12 cellular contexts compared by ENCODE assay signal in the genomic region with DNA sequence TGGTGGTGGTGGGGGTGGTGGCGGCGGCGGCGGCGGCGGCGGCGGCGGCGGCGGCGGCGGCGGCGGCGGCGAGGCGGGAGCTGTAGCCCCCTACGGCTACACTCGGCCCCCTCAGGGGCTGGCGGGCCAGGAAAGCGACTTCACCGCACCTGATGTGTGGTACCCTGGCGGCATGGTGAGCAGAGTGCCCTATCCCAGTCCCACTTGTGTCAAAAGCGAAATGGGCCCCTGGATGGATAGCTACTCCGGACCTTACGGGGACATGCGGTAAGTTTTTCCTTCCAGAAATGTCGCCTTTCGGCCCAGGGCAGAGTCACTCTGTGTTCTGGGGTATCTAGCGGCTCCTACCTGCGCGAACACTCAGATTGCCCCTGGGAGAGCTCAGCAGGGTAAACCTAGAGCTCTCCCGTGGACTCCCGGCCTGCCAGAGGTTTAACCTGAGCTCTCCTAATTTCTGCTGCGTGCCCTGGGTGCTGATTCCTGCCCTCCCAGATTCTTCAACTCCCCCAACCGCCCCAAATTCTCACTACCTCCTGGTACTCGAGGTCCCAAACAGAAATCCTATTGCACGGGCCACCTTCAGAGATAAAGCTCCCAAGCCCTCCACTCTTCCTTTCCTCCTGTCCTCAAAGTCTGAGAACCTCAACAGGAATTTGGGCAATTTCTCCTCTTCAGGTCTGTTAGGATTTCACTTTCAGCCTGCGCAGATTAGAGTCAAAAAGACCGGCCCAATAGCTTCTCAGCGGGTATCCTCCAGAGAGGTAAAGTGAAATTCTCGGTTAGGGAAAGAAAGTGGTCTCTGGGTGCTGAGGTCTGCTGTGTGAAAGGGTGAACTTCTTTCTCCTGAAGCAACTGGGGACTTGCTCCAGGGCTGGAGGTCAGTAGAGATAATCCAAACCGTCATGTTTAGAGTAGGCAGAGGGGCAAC. TPM values are rescaled to one million over a fixed set of nuclear protein-coding genes. Genes with fewer than 3 reads are reported as not detected.
DNase-seq lines count a peak whose midpoint lies in the region; ATAC-seq and TF ChIP-seq lines count a peak whose summit lies in the region.
"Had no signal": no experiment of that assay in that cellular context is flagged by ENCODE, and none has a peak within 500 bp of the region (broad histone marks: within the 10 kb centered on the region; RNA-seq: fewer than 3 reads in every experiment).

No MANE protein-coding gene starts in this region.

- no peaks in the 10 kb centered on the region for H3K9me3 Mint-ChIP-seq in osteocyte (ENCODE audit: unreplicated experiment)

- H3K4me3 ChIP-seq in AG10803 (ENCODE audit: low read length) = peak overlapping the region; percentile 67
- peak overlapping the region; percentile 43 to 57 for H3K4me3 ChIP-seq in gastroesophageal sphincter

- DNase-seq in AG10803 (ENCODE audit: low read depth) (no peak), RPMI7951 (ENCODE audit: low read depth) (peak; percentile 6), osteocyte (ENCODE audit: extremely low spot score, unreplicated experiment) (no peak), NCI-H345 treated with DMSO at 0.1 percent for 48 hours (lab: John Stamatoyannopoulos, UW; ENCODE audit: unreplicated experiment) (no peak), DMS 273 treated with DMSO at 0.1 percent for 48 hours (lab: John Stamatoyannopoulos, UW) (no peak), glomerular visceral epithelial cell (ENCODE audit: extremely low spot score) (no peak)
- DNase-seq: activated CD4-positive, CD25-positive, alpha-beta regulatory T cell treated with anti-CD3 and anti-CD28 coated beads, Interleukin-2, amount 50 U/mL, for 72 hours; central memory CD4-positive, alpha-beta T cell; naive B cell; NCI-H446 treated with DMSO at 0.1 percent for 48 hours had no signal

- H3K4me3 Mint-ChIP-seq in osteocyte (ENCODE audit: unreplicated experiment) = peak overlapping the region; percentile 80

- H3K4me1 Mint-ChIP-seq in osteocyte (ENCODE audit: unreplicated experiment) = peaks cover 31% of the 10 kb centered on the region

- TF ChIP-seq POLR2A in gastroesophageal sphincter (IDR thresholded peaks at IDR 0.05) = no peak

- H3K4me1 ChIP-seq in gastroesophageal sphincter = peaks cover 0 to 21% (median 0%) of the 10 kb centered on the region in 3 donors

- H3K27me3 ChIP-seq in gastroesophageal sphincter = no peaks in the 10 kb centered on the region

- ATAC-seq in gastroesophageal sphincter (no peak), HG02870 (IDR thresholded peaks at IDR 0.05; ENCODE audit: unreplicated experiment) (no peak)

- WGBS in gastroesophageal sphincter (ENCODE audit: low coverage in 1 of 2), 2 donors = 26 to 39% methylated on average over 2 to 3 of the region's 44 CpGs

- no peaks in the 10 kb centered on the region for H3K36me3 ChIP-seq in gastroesophageal sphincter

- TF ChIP-seq CTCF in AG10803 (conservative IDR thresholded peaks at IDR 0.05; ENCODE audit: low read length) (no peak), gastroesophageal sphincter (IDR thresholded peaks at IDR 0.05) (no peak), osteocyte (IDR thresholded peaks at IDR 0.05) (no peak)

- peak overlapping the region in 2 of 4 donors; percentile 61 to 78 for H3K27ac ChIP-seq in gastroesophageal sphincter

- no peaks in the 10 kb centered on the region for H3K9me3 ChIP-seq in gastroesophageal sphincter

- peak overlapping the region; percentile 13 for H3K27ac Mint-ChIP-seq in osteocyte (ENCODE audit: unreplicated experiment)

- H3K36me3 Mint-ChIP-seq in osteocyte (ENCODE audit: unreplicated experiment) = no peaks in the 10 kb centered on the region
- H3K36me3 Mint-ChIP-seq: naive B cell had no signal

- no peak for TF ChIP-seq EP300 in gastroesophageal sphincter (IDR thresholded peaks at IDR 0.05)

- H3K27me3 Mint-ChIP-seq in osteocyte (ENCODE audit: unreplicated experiment) = no peaks in the 10 kb centered on the region

RNA-seq across cellular contexts. Expression of a gene that starts 2.9 kb away (rescaled TPM):
- 12.5 and 13.0 TPM in 2 replicates for total RNA-seq in RPMI7951 (2014; rRNA removed; shearing (Covaris generic))
- total RNA-seq in gastroesophageal sphincter = 1 to 10 TPM; 2.9 to 9.8 (median 6.3) TPM
- 10.2 and 10.4 TPM in 2 replicates for total RNA-seq in osteocyte
